Comparison of ENCODE assay signal across 8 cellular contexts in the genomic region with DNA sequence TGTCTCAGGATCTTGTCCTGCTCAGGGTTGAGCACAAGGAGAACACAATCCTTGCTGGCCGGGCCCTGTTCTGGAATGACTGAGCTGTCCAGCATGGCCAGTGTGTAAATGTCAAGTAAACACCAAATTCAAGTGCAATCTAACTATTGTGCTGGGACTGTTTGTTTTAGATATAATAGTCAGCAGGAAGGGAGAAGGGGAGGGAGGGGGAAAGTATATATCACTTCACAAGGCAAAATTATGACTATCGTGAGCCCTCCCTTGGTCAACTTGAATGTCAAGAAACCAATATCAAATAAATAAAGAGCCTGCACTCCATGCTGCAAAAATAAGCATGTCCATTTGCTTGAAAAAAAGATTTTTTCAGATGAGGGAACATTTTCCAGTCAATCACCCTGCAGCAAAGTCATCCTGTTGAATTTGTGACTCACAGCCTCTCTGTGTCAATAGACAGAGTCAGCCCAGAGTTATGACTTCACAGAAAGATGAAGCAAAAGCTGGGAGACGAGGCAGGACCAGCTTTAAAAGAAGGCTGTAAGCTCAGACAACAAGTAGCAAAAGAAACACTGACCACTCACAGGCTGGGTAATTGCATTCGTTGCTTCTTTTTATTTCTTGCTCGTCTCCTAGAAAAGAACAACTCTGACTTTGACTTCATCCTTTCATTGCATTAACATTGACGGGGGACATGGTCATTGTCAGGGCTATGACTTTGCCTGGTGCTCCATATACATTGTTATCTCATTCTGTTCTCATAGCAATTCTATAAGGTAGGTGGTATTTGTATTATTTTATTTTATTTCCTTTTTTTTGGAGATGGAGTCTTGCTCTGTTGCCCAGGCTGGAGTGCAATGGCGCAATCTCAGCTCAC. TPM values are rescaled to one million over a fixed set of nuclear protein-coding genes. Genes with fewer than 3 reads are reported as not detected.
DNase-seq lines count a peak whose midpoint lies in the region; ATAC-seq, FAIRE-seq and TF ChIP-seq lines count a peak whose summit lies in the region.

No MANE protein-coding gene starts in this region.

- H3K4me3 ChIP-seq in endothelial cell of umbilical vein (replicated peaks in 1 of 3; ENCODE audit: insufficient read depth in 1 of 3, low read depth in 1 of 3, low read length in 3 of 3) (no peak overlapping the region), neural progenitor cell (no peak overlapping the region)

- no TSS peak for BruUV-seq in Calu3 (replicated peaks; lab: Mats Ljungman, UMichigan)
- BruUV-seq in endothelial cell of umbilical vein (replicated peaks; lab: Mats Ljungman, UMichigan), result no TSS peak

- H3K9ac ChIP-seq in endothelial cell of umbilical vein (replicated peaks; ENCODE audit: extremely low read depth, insufficient read depth, low read length) (no peak overlapping the region), neural progenitor cell (no peak overlapping the region)

- no peaks in the 10 kb centered on the region for H3K36me3 ChIP-seq in endothelial cell of umbilical vein (ENCODE audit: control insufficient read depth in 2 of 2, extremely low read depth in 1 of 2, insufficient read depth in 2 of 2, low read length in 2 of 2)
- H3K36me3 ChIP-seq in neural progenitor cell, result no peaks in the 10 kb centered on the region

- POLR2A ChIA-PET in endothelial cell of umbilical vein (lab: Charles Lee), result interaction anchor here (0.5 to 0.7 kb wide), 3 partner anchors 71 to 223 kb away, joined by 5 to 9 read pairs (median 6); no protein-coding TSS in a partner anchor

- H3K27ac ChIP-seq in endothelial cell of umbilical vein (ENCODE audit: insufficient read depth, low read depth, low read length), result peak overlapping the region; percentile 48
- H3K27ac ChIP-seq in neural progenitor cell, result no peak overlapping the region

- peak overlapping the region; percentile 34 for H3K4me2 ChIP-seq in endothelial cell of umbilical vein (ENCODE audit: insufficient read depth, low read length)
- H3K4me2 ChIP-seq in neural progenitor cell, result no peak overlapping the region

- TF ChIP-seq POLR2A in endothelial cell of umbilical vein (IDR thresholded peaks at IDR 0.05; ENCODE audit: low read depth, low read length), result peak; percentile 29

- dilution Hi-C loops in endothelial cell of umbilical vein (cut with MboI; ENCODE audit: extremely low pct_ligation_motif_present, low sequenced_read_pairs), result no loop called here

- H3K79me2 ChIP-seq in endothelial cell of umbilical vein (ENCODE audit: control insufficient read depth, insufficient read depth, low read length), result no peaks in the 10 kb centered on the region
- H3K79me2 ChIP-seq in neural progenitor cell (ENCODE audit: low read depth), result no peaks in the 10 kb centered on the region

- peak overlapping the region; percentile 67 for H3K27ac Mint-ChIP-seq in Calu3 (ENCODE audit: unreplicated experiment)
- H3K27ac Mint-ChIP-seq in neural progenitor cell, result no peak overlapping the region

- H2AFZ ChIP-seq in endothelial cell of umbilical vein (ENCODE audit: low read depth, low read length), result peak overlapping the region; percentile 57
- H2AFZ ChIP-seq in neural progenitor cell (replicated peaks), result no peak overlapping the region

- peak; percentile 95 for FAIRE-seq in endothelial cell of umbilical vein (lab: Jason Lieb, UNC)

- CTCF ChIA-PET in Calu3 (lab: Charles Lee) (interaction anchor here (0.6 to 0.8 kb wide), 5 partner anchors 10 to 299 kb away, joined by 3 to 8 read pairs (median 6); no protein-coding TSS in a partner anchor), endothelial cell of umbilical vein (lab: Charles Lee) (interaction anchor here (1.1 to 1.5 kb wide), 5 partner anchors 9 to 63 kb away, joined by 3 to 6 read pairs (median 4); partner anchors contain the start of gene KLF4)

- peaks cover 3% of the 10 kb centered on the region for H3F3A ChIP-seq in neural progenitor cell (ENCODE audit: low read depth)

- intact Hi-C loops in Calu3 (cut with micrococcal nuclease; ENCODE audit: unreplicated experiment) (loop anchor here (5.0 kb wide), 1 partner anchor 52 kb away; no protein-coding TSS in a partner anchor), endothelial cell of umbilical vein (cut with micrococcal nuclease) (loop anchor here (1.0 to 2.0 kb wide), 2 partner anchors 14 to 250 kb away; no protein-coding TSS in a partner anchor)

- no peaks in the 10 kb centered on the region for H3K27me3 ChIP-seq in endothelial cell of umbilical vein (ENCODE audit: control insufficient read depth in 2 of 2, insufficient read depth in 2 of 2, low read length in 2 of 2)
- no peaks in the 10 kb centered on the region for H3K27me3 ChIP-seq in neural progenitor cell

- no peaks in the 10 kb centered on the region for H3K9me3 ChIP-seq in endothelial cell of umbilical vein (replicated peaks; ENCODE audit: control insufficient read depth, insufficient read depth, low read length)
- H3K9me3 ChIP-seq in neural progenitor cell (ENCODE audit: low read depth), result no peaks in the 10 kb centered on the region

- H3K27me3 Mint-ChIP-seq in Calu3 (ENCODE audit: unreplicated experiment), result no peaks in the 10 kb centered on the region
- H3K27me3 Mint-ChIP-seq in neural progenitor cell (ENCODE audit: insufficient read depth, low read depth), result no peaks in the 10 kb centered on the region

- H3K4me1 ChIP-seq in endothelial cell of umbilical vein (ENCODE audit: control insufficient read depth, extremely low read depth, insufficient read depth, low read length), result peaks cover 15% of the 10 kb centered on the region
- H3K4me1 ChIP-seq in neural progenitor cell, result peaks cover 5% of the 10 kb centered on the region

- H3K9me3 Mint-ChIP-seq in Calu3 (ENCODE audit: low read depth, unreplicated experiment) (no peaks in the 10 kb centered on the region), neural progenitor cell (no peaks in the 10 kb centered on the region)

- H3K4me3 Mint-ChIP-seq in Calu3 (ENCODE audit: low read depth, unreplicated experiment) (peak overlapping the region; percentile 32), neural progenitor cell (no peak overlapping the region)

- H3K36me3 Mint-ChIP-seq in Calu3 (ENCODE audit: insufficient read depth, unreplicated experiment) (no peaks in the 10 kb centered on the region), neural progenitor cell (no peaks in the 10 kb centered on the region)

- TF ChIP-seq CTCF in Calu3 (IDR thresholded peaks at IDR 0.05; ENCODE audit: unreplicated experiment), result no peak
- no peak for TF ChIP-seq CTCF in endothelial cell of umbilical vein (IDR thresholded peaks at IDR 0.05; ENCODE audit: extremely low read depth in 1 of 2, insufficient read depth in 1 of 2, low read depth in 1 of 2, low read length in 2 of 2)
- TF ChIP-seq CTCF in neural progenitor cell (IDR thresholded peaks at IDR 0.05), result no peak

- peak; percentile 32 for DNase-seq in Calu3
- peak; percentile 83 for DNase-seq in NCI-H69 (lab: John Stamatoyannopoulos, UW)
- peak; percentile 87 for DNase-seq in endothelial cell of umbilical vein (ENCODE audit: low read depth, low spot score)
- peak; percentile 63 for DNase-seq in non-pigmented ciliary epithelial cell (ENCODE audit: low read depth)
- no peak for DNase-seq in activated gamma-delta T cell treated with Interleukin-2 at 50 U/mL for 16 hours
- DNase-seq in superior temporal gyrus (ENCODE audit: extremely low spot score), result no peak
- DNase-seq in neural progenitor cell (ENCODE audit: low spot score), result no peak

- no peak for ATAC-seq in GM19328 (IDR thresholded peaks at IDR 0.05; ENCODE audit: unreplicated experiment)

- no peaks in the 10 kb centered on the region for H4K20me1 ChIP-seq in endothelial cell of umbilical vein (replicated peaks; ENCODE audit: control insufficient read depth, extremely low read depth, insufficient read depth, low read length)
- no peaks in the 10 kb centered on the region for H4K20me1 ChIP-seq in neural progenitor cell (ENCODE audit: low read depth)

- H3K9me1 ChIP-seq in endothelial cell of umbilical vein (replicated peaks; ENCODE audit: control insufficient read depth, extremely low read depth, insufficient read depth, low read length), result no peaks in the 10 kb centered on the region

- H3K4me1 Mint-ChIP-seq in Calu3 (ENCODE audit: low read depth, unreplicated experiment) (peaks cover 8% of the 10 kb centered on the region), neural progenitor cell (no peaks in the 10 kb centered on the region)

TF ChIP-seq in endothelial cell of umbilical vein, 7 proteins besides CTCF, POLR2A, EP300 and RAD21:
- TF ChIP-seq, protein P1, sequence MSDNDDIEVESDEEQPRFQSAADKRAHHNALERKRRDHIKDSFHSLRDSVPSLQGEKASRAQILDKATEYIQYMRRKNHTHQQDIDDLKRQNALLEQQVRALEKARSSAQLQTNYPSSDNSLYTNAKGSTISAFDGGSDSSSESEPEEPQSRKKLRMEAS (IDR thresholded peaks at IDR 0.05; ENCODE audit: insufficient read depth, insufficient read length), result no peak
- TF ChIP-seq POLR2AphosphoS5 (IDR thresholded peaks at IDR 0.05; ENCODE audit: insufficient read depth, low read depth, low read length) (peak; percentile 21), FOS (IDR thresholded peaks at IDR 0.05; ENCODE audit: borderline replicate concordance, insufficient read depth, low read length) (peak; percentile 87), JUN (IDR thresholded peaks at IDR 0.05; ENCODE audit: borderline replicate concordance, insufficient read depth, insufficient read length, low read depth) (peak; percentile 65), GATA2 (IDR thresholded peaks at IDR 0.05; ENCODE audit: insufficient read depth, insufficient read length, low read depth, low read length) (peak; percentile 19)

RNA-seq across cellular contexts. Expression of gene KLF4, which starts 15.3 kb away (rescaled TPM):
- total RNA-seq in Calu3 (2022) (19.9 and 23.0 TPM in 2 replicates), endothelial cell of umbilical vein (1.5 and 3.8 TPM in 2 replicates), neural progenitor cell (ENCODE audit: low replicate concordance) (0.51 and 2.1 TPM in 2 replicates)
- polyA plus RNA-seq in endothelial cell of umbilical vein, result 2.4 and 2.7 TPM in 2 replicates
- 1.2 and 2.8 TPM in 2 replicates for polyA plus RNA-seq in endothelial cell of umbilical vein (2011; cell fraction: cytosol; rRNA removed)
- polyA plus RNA-seq in endothelial cell of umbilical vein (2011; cell fraction: nucleus; rRNA removed), result 18.1 and 22.2 TPM in 2 replicates
- polyA plus RNA-seq in endothelial cell of umbilical vein (2012), result 1.5 and 4.1 TPM in 2 replicates
- 2.0 and 2.1 TPM in 2 replicates for polyA minus RNA-seq in endothelial cell of umbilical vein
- polyA minus RNA-seq in endothelial cell of umbilical vein (2011; cell fraction: cytosol; rRNA and poly(A)+ RNA removed), result 29.9 TPM
- 10.1 and 26.4 TPM in 2 replicates for polyA minus RNA-seq in endothelial cell of umbilical vein (2011; cell fraction: nucleus; rRNA and poly(A)+ RNA removed)

Comparison
In these comparisons a context has a peak if more than half of its experiments do, and no peak if none do; other contexts are left out.
1. DNase-seq: peak in Calu3 (single experiment), NCI-H69 (single experiment), endothelial cell of umbilical vein (single experiment) and non-pigmented ciliary epithelial cell (single experiment); none in activated gamma-delta T cell treated with Interleukin-2 at 50 U/mL for 16 hours (single experiment), superior temporal gyrus (single experiment) and neural progenitor cell (single experiment).